10 cellular contexts compared by ENCODE assay signal in genomic region chr3:17070560-17070959, GRCh38.
DNase-seq lines count a peak whose midpoint lies in the region; ATAC-seq, FAIRE-seq and TF ChIP-seq lines count a peak whose summit lies in the region.
"Had no signal": no experiment of that assay in that cellular context is flagged by ENCODE, and none has a peak within 500 bp of the region (broad histone marks: within the 10 kb centered on the region; RNA-seq: fewer than 3 reads in every experiment).

No MANE protein-coding gene starts in this region.

- H3K27me3 ChIP-seq in neural progenitor cell = no peaks in the 10 kb centered on the region

- DNase-seq in H54 (ENCODE audit: insufficient read length, low spot score) = peak; percentile 35
- peak; percentile 42 for DNase-seq in NCI-H2196 treated with DMSO at 0.1 percent for 48 hours (lab: John Stamatoyannopoulos, UW; ENCODE audit: unreplicated experiment)
- peak; percentile 26 for DNase-seq in cerebellum (ENCODE audit: low spot score)
- DNase-seq in neural progenitor cell (ENCODE audit: low spot score) = peak; percentile 31
- DNase-seq in activated CD4-positive, alpha-beta T cell treated with anti-CD3 and anti-CD28 coated beads, Interleukin-2, amount 10 ng/mL, durations not matched to agents 7 days and 5 days = no peak
- DNase-seq in NOMO-1 (lab: John Stamatoyannopoulos, UW; ENCODE audit: unreplicated experiment in 2 of 2) = no peak
- DNase-seq: effector CD8-positive, alpha-beta T cell; NCI-H226 had no signal

- no peaks in the 10 kb centered on the region for H3K9me3 ChIP-seq in neural progenitor cell (ENCODE audit: low read depth)

- H2AFZ ChIP-seq in neural progenitor cell (replicated peaks) = no peak overlapping the region

- H3F3A ChIP-seq in neural progenitor cell (ENCODE audit: low read depth) = no peaks in the 10 kb centered on the region

- no peak overlapping the region for H3K4me3 Mint-ChIP-seq in neural progenitor cell
- H3K4me3 Mint-ChIP-seq in activated CD4-positive, alpha-beta T cell treated with anti-CD3 and anti-CD28 coated beads, Interleukin-2, amount 10 ng/mL, durations not matched to agents 7 days and 5 days = no peak overlapping the region

- no peak for ATAC-seq in HG03175 (IDR thresholded peaks at IDR 0.05; ENCODE audit: unreplicated experiment)
- ATAC-seq in HG02798 (IDR thresholded peaks at IDR 0.05; ENCODE audit: poor library complexity, unreplicated experiment) = no peak

- peaks cover 8% of the 10 kb centered on the region for H3K4me1 ChIP-seq in neural progenitor cell

- TF ChIP-seq POLR2A in H54 (IDR thresholded peaks at IDR 0.05; ENCODE audit: low read depth, low read length) = no peak

- H3K27ac ChIP-seq in neural progenitor cell = no peak overlapping the region

- H3K4me1 Mint-ChIP-seq in neural progenitor cell = peaks cover 7% of the 10 kb centered on the region
- peaks cover 34% of the 10 kb centered on the region for H3K4me1 Mint-ChIP-seq in activated CD4-positive, alpha-beta T cell treated with anti-CD3 and anti-CD28 coated beads, Interleukin-2, amount 10 ng/mL, durations not matched to agents 7 days and 5 days

- CTCF ChIA-PET in activated CD4-positive, alpha-beta T cell treated with anti-CD3 and anti-CD28 coated beads, Interleukin-2, amount 10 ng/mL, durations not matched to agents 7 days and 5 days (lab: Charles Lee) = no interaction called here

- H3K4me2 ChIP-seq in neural progenitor cell = no peak overlapping the region

- no peak overlapping the region for H3K9ac ChIP-seq in neural progenitor cell

- POLR2A ChIA-PET in activated CD4-positive, alpha-beta T cell treated with anti-CD3 and anti-CD28 coated beads, Interleukin-2, amount 10 ng/mL, durations not matched to agents 7 days and 5 days (lab: Charles Lee) = no interaction called here

- peak overlapping the region; percentile 9 for H3K27ac Mint-ChIP-seq in neural progenitor cell
- no peak overlapping the region for H3K27ac Mint-ChIP-seq in activated CD4-positive, alpha-beta T cell treated with anti-CD3 and anti-CD28 coated beads, Interleukin-2, amount 10 ng/mL, durations not matched to agents 7 days and 5 days

- H3K4me3 ChIP-seq in neural progenitor cell = no peak overlapping the region

- peak; percentile 95 for FAIRE-seq in H54 (lab: Jason Lieb, UNC)

- H3K36me3 Mint-ChIP-seq in neural progenitor cell = no peaks in the 10 kb centered on the region
- H3K36me3 Mint-ChIP-seq in activated CD4-positive, alpha-beta T cell treated with anti-CD3 and anti-CD28 coated beads, Interleukin-2, amount 10 ng/mL, durations not matched to agents 7 days and 5 days (ENCODE audit: low read depth) = peaks cover 73% of the 10 kb centered on the region

- H3K9me3 Mint-ChIP-seq in neural progenitor cell = no peaks in the 10 kb centered on the region
- no peaks in the 10 kb centered on the region for H3K9me3 Mint-ChIP-seq in activated CD4-positive, alpha-beta T cell treated with anti-CD3 and anti-CD28 coated beads, Interleukin-2, amount 10 ng/mL, durations not matched to agents 7 days and 5 days

- H3K27me3 Mint-ChIP-seq in neural progenitor cell (ENCODE audit: insufficient read depth, low read depth) = peaks cover 2% of the 10 kb centered on the region
- H3K27me3 Mint-ChIP-seq in activated CD4-positive, alpha-beta T cell treated with anti-CD3 and anti-CD28 coated beads, Interleukin-2, amount 10 ng/mL, durations not matched to agents 7 days and 5 days = no peaks in the 10 kb centered on the region

- H4K20me1 ChIP-seq in neural progenitor cell (ENCODE audit: low read depth) = no peaks in the 10 kb centered on the region

- no peaks in the 10 kb centered on the region for H3K36me3 ChIP-seq in neural progenitor cell

- TF ChIP-seq CTCF in neural progenitor cell (IDR thresholded peaks at IDR 0.05) = no peak

- H3K79me2 ChIP-seq in neural progenitor cell (ENCODE audit: low read depth) = no peaks in the 10 kb centered on the region

Comparison
In these comparisons a context has a peak if more than half of its experiments do, and no peak if none do; other contexts are left out.
1. DNase-seq: peak in H54 (single experiment), NCI-H2196 treated with DMSO at 0.1 percent for 48 hours (single experiment), cerebellum (single experiment) and neural progenitor cell (single experiment); none in activated CD4-positive, alpha-beta T cell treated with anti-CD3 and anti-CD28 coated beads, Interleukin-2, amount 10 ng/mL, durations not matched to agents 7 days and 5 days (single experiment) and NOMO-1 (0 of 2).